ENCODE assay signal across 22 cellular contexts in the genomic region with DNA sequence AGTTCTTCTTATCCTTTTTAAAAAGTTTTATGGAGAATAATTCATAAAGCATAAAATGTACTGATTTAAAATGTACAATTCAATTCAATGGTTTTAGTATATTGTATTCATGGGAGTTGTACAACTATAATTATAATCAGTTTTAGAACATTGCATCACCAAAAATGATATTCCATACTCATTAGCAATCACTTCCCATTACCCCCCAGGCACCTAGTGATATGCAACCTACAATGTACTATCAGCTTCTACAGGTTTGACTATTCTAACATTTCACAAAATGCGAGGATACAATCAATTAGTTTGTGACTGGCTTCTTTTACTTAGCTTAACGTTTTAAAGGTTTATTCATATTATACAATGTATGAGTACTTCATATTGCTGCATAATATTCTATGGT. TPM values are rescaled to one million over a fixed set of nuclear protein-coding genes. Genes with fewer than 3 reads are reported as not detected.
"Had no signal": no experiment of that assay in that cellular context is flagged by ENCODE, and none has a peak within 500 bp of the region (broad histone marks: within the 10 kb centered on the region; RNA-seq: fewer than 3 reads in every experiment).

No MANE protein-coding gene starts in this region.

- H3K4me1 Mint-ChIP-seq: natural killer cell, neural progenitor cell had no signal

- H3K4me3 Mint-ChIP-seq: natural killer cell, neural progenitor cell had no signal

- DNase-seq: colonic mucosa; head of caudate nucleus; kidney; left cardiac atrium; left ventricle myocardium superior; natural killer cell; nucleus accumbens; pancreas; right cardiac atrium; stimulated activated CD4-positive, alpha-beta T cell treated with anti-CD3 and anti-CD28 coated beads, Interleukin-2, amount 100 ng/mL, for 48 hours; stimulated activated naive CD4-positive, alpha-beta T cell treated with Interleukin-2 at 50 U/mL for 16 hours; testis; upper lobe of right lung had no signal

- H3K9ac ChIP-seq: neural progenitor cell had no signal

- H3K9me3 ChIP-seq: colonic mucosa, esophagus muscularis mucosa, pancreas, testis, tibial nerve, upper lobe of right lung, vagina had no signal

- H3K4me1 ChIP-seq: colonic mucosa, esophagus muscularis mucosa, neural progenitor cell, pancreas, testis, tibial nerve, upper lobe of right lung, vagina had no signal

- H3K4me2 ChIP-seq: hepatocyte, neural progenitor cell, smooth muscle cell had no signal

- H3K27me3 Mint-ChIP-seq: progenitor cell of endocrine pancreas had no signal

- H3K4me3 ChIP-seq: colonic mucosa, esophagus muscularis mucosa, hepatocyte, lung, neural progenitor cell, pancreas, smooth muscle cell, testis, tibial nerve, upper lobe of right lung, vagina had no signal

- H2AFZ ChIP-seq: hepatocyte, neural progenitor cell had no signal

- ATAC-seq: natural killer cell, pancreas, right cardiac atrium, upper lobe of right lung had no signal

- H3K36me3 ChIP-seq: colonic mucosa, esophagus muscularis mucosa, neural progenitor cell, pancreas, tibial nerve, upper lobe of right lung, vagina had no signal

- H3K27ac Mint-ChIP-seq: natural killer cell, neural progenitor cell, progenitor cell of endocrine pancreas had no signal

- H3K27me3 ChIP-seq: colonic mucosa, esophagus muscularis mucosa, hepatocyte, neural progenitor cell, pancreas, testis, tibial nerve, upper lobe of right lung, vagina had no signal

- H3K36me3 Mint-ChIP-seq: natural killer cell, neural progenitor cell had no signal

- H3K27ac ChIP-seq: colonic mucosa, esophagus muscularis mucosa, hepatocyte, neural progenitor cell, pancreas, testis, tibial nerve, upper lobe of right lung, vagina had no signal

- H3K79me2 ChIP-seq: hepatocyte had no signal

- FAIRE-seq: kidney, pancreas had no signal

- H3K9me3 Mint-ChIP-seq: neural progenitor cell had no signal

RNA-seq across cellular contexts. Expression of gene USP9Y, which starts 49.9 kb away (rescaled TPM):
- total RNA-seq: hepatocyte, kidney, mononuclear cell, progenitor cell of endocrine pancreas, smooth muscle cell, vagina had no signal
- polyA plus RNA-seq: hepatocyte, smooth muscle cell had no signal
